ENCODE assay signal across 1 cellular context in the genomic region with DNA sequence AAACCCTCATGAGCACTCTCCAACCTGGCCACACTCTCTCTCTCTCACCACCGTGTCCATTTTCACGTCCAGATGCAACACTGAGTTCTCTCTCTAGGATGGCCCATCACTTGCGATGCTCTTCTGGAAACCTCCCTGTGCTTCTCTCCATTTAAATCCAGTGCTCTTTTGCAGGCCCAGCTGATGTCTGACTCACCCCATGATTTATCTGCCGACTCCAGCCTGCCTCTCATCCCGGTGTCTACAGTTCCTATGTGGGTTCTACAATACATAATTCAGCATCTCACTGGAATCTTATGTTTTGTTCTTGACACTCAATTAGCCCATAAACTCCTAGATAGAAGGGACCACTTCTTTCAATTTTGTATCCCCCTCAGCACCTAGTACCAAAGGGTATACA.
TF ChIP-seq lines count a peak whose summit lies in the region.

No MANE protein-coding gene starts in this region.

TF ChIP-seq in K562, 482 proteins besides CTCF, POLR2A, EP300 and RAD21 (continued from another document):
- TF ChIP-seq, protein P1, sequence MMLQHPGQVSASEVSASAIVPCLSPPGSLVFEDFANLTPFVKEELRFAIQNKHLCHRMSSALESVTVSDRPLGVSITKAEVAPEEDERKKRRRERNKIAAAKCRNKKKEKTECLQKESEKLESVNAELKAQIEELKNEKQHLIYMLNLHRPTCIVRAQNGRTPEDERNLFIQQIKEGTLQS (IDR thresholded peaks at IDR 0.05): peak; percentile 84
- TF ChIP-seq, protein P1 (CRISPR knock-in tag; conservative IDR thresholded peaks at IDR 0.05): peak; percentile 44; the same call in 1 of the 2 replicates
- no peak for TF ChIP-seq JUN (IDR thresholded peaks at IDR 0.05; ENCODE audit: borderline replicate concordance, low read depth, low read length)
- no peak for TF ChIP-seq JUN (CRISPR knock-in tag; IDR thresholded peaks at IDR 0.05; ENCODE audit: borderline replicate concordance)
- TF ChIP-seq DPF2 (IDR thresholded peaks at IDR 0.05): peak; percentile 59; the same call in 1 of the 2 replicates
- TF ChIP-seq HEY1 (CRISPR knock-in tag; IDR thresholded peaks at IDR 0.05; ENCODE audit: borderline replicate concordance): no peak
TF ChIP-seq in K562: peak in this region for 15.
